ENCODE assay signal across 27 cellular contexts in the genomic region with DNA sequence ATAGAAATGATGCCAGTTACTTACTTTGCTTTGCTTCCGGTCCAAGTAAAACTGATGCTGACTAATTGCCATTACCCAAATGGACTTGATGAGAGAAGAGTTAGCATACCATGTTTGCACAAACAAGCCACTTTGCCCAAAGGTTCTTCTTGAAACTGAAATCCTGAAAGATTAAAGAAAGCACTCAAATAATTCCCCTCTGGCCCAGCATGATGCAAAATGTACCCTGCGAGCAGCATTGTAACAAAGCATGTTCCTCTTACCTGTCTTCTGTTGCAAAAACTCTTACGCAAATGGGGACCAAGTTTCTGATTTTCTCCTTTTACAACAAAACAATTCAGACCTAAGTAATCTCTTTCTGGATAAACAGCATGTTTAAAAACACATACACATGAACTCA.
DNase-seq lines count a peak whose midpoint lies in the region; ATAC-seq lines count a peak whose summit lies in the region.
"Had no signal": no experiment of that assay in that cellular context is flagged by ENCODE, and none has a peak within 500 bp of the region (broad histone marks: within the 10 kb centered on the region; RNA-seq: fewer than 3 reads in every experiment).

No MANE protein-coding gene starts in this region.

- peak overlapping the region; percentile 94 for H3K4me3 Mint-ChIP-seq in activated T-cell treated with anti-CD3 and anti-CD28 coated beads, Interleukin-2, amount 50 U/mL, for 4 hours
- H3K4me3 Mint-ChIP-seq in T-helper 17 cell, result peak overlapping the region; percentile 43
- H3K4me3 Mint-ChIP-seq in central memory CD8-positive, alpha-beta T cell, result no peak overlapping the region
- H3K4me3 Mint-ChIP-seq in stimulated activated effector memory CD8-positive, alpha-beta T cell treated with anti-CD3 and anti-CD28 coated beads, Interleukin-12 subunit alpha, Interleukin-12 subunit beta, amount 100 ng/mL, for 72 hours, result peak overlapping the region; percentile 87
- no peak overlapping the region for H3K4me3 Mint-ChIP-seq in stimulated activated memory B cell treated with anti-CD40 and anti-IgM and Interleukin-4, amounts not matched to agents 10 μg/mL and 1 μg/mL and 100 μg/mL, for 72 hours
- H3K4me3 Mint-ChIP-seq: B cell, endodermal cell, WTC11 had no signal

- H3K27ac Mint-ChIP-seq in T-helper 17 cell, result peak overlapping the region; percentile 98
- peak overlapping the region; percentile 92 for H3K27ac Mint-ChIP-seq in central memory CD8-positive, alpha-beta T cell (ENCODE audit: low read depth)
- peak overlapping the region; percentile 96 for H3K27ac Mint-ChIP-seq in stimulated activated effector memory CD8-positive, alpha-beta T cell treated with anti-CD3 and anti-CD28 coated beads, Interleukin-12 subunit alpha, Interleukin-12 subunit beta, amount 100 ng/mL, for 72 hours
- H3K27ac Mint-ChIP-seq in stimulated activated memory B cell treated with anti-CD40 and anti-IgM and Interleukin-4, amounts not matched to agents 10 μg/mL and 1 μg/mL and 100 μg/mL, for 72 hours, result no peak overlapping the region
- H3K27ac Mint-ChIP-seq: B cell, endodermal cell, WTC11 had no signal

- H3K27me3 Mint-ChIP-seq in activated T-cell treated with anti-CD3 and anti-CD28 coated beads, Interleukin-2, amount 50 U/mL, for 4 hours (ENCODE audit: low read depth), result no peaks in the 10 kb centered on the region
- no peaks in the 10 kb centered on the region for H3K27me3 Mint-ChIP-seq in T-helper 17 cell
- H3K27me3 Mint-ChIP-seq in central memory CD8-positive, alpha-beta T cell, result no peaks in the 10 kb centered on the region
- H3K27me3 Mint-ChIP-seq in stimulated activated memory B cell treated with anti-CD40 and anti-IgM and Interleukin-4, amounts not matched to agents 10 μg/mL and 1 μg/mL and 100 μg/mL, for 72 hours, result peaks cover 13% of the 10 kb centered on the region
- H3K27me3 Mint-ChIP-seq: naive thymus-derived CD4-positive, alpha-beta T cell had no signal

- DNase-seq in activated T-cell treated with anti-CD3 and anti-CD28 coated beads, Interleukin-2, amount 50 U/mL, for 4 hours, result no peak
- no peak for DNase-seq in activated T-cell treated with anti-CD3 and anti-CD28 coated beads, Interleukin-2, amount 50 U/mL, for 1 hour
- DNase-seq in T-helper 17 cell (no peak), retina (no peak), NCI-H187 treated with DMSO at 0.1 percent for 48 hours (lab: John Stamatoyannopoulos, UW) (no peak)
- DNase-seq in central memory CD8-positive, alpha-beta T cell (ENCODE audit: low spot score in 2 of 2), result no peak
- no peak for DNase-seq in stimulated activated effector memory CD8-positive, alpha-beta T cell treated with anti-CD3 and anti-CD28 coated beads, Interleukin-12 subunit alpha, Interleukin-12 subunit beta, amount 100 ng/mL, for 72 hours (ENCODE audit: low spot score in 2 of 2)
- DNase-seq: activated CD4-positive, alpha-beta T cell treated with anti-CD3 and anti-CD28 coated beads, Interleukin-2, amount 50 U/mL, for 48 hours; brain microvascular endothelial cell; colonic mucosa; COR-L47; DND-41; endodermal cell; gastrocnemius medialis; left ventricle myocardium inferior; naive thymus-derived CD4-positive, alpha-beta T cell; NCI-H1092 treated with DMSO at 0.1 percent for 48 hours; NCI-H2029; NCI-H345; NCI-H774; pancreas; T1000; upper lobe of left lung had no signal

- ATAC-seq in activated T-cell treated with anti-CD3 and anti-CD28 coated beads, Interleukin-2, amount 50 U/mL, for 4 hours, result no peak
- no peak for ATAC-seq in T-helper 17 cell
- no peak for ATAC-seq in central memory CD8-positive, alpha-beta T cell (replicated peaks; ENCODE audit: extremely low read depth, poor library complexity, severe bottlenecking)
- ATAC-seq in stimulated activated effector memory CD8-positive, alpha-beta T cell treated with anti-CD3 and anti-CD28 coated beads, Interleukin-12 subunit alpha, Interleukin-12 subunit beta, amount 100 ng/mL, for 72 hours, result no peak
- ATAC-seq in stimulated activated memory B cell treated with anti-CD40 and anti-IgM and Interleukin-4, amounts not matched to agents 10 μg/mL and 1 μg/mL and 100 μg/mL, for 72 hours, result no peak
- ATAC-seq: gastrocnemius medialis; naive thymus-derived CD4-positive, alpha-beta T cell; pancreas; sciatic nerve; WTC11 had no signal

- no peaks in the 10 kb centered on the region for H3K9me3 ChIP-seq in T-helper 17 cell (ENCODE audit: control insufficient read depth, low read length, poor library complexity, severe bottlenecking)
- H3K9me3 ChIP-seq: colonic mucosa, gastrocnemius medialis, left ventricle myocardium inferior, pancreas, upper lobe of left lung had no signal

- H3K36me3 Mint-ChIP-seq in activated T-cell treated with anti-CD3 and anti-CD28 coated beads, Interleukin-2, amount 50 U/mL, for 4 hours (ENCODE audit: insufficient read depth), result peaks cover 33% of the 10 kb centered on the region
- H3K36me3 Mint-ChIP-seq in T-helper 17 cell (ENCODE audit: low read depth), result peaks cover 5% of the 10 kb centered on the region
- peaks cover 6% of the 10 kb centered on the region for H3K36me3 Mint-ChIP-seq in central memory CD8-positive, alpha-beta T cell (ENCODE audit: insufficient read depth)
- H3K36me3 Mint-ChIP-seq in stimulated activated effector memory CD8-positive, alpha-beta T cell treated with anti-CD3 and anti-CD28 coated beads, Interleukin-12 subunit alpha, Interleukin-12 subunit beta, amount 100 ng/mL, for 72 hours, result peaks cover 77% of the 10 kb centered on the region
- H3K36me3 Mint-ChIP-seq in stimulated activated memory B cell treated with anti-CD40 and anti-IgM and Interleukin-4, amounts not matched to agents 10 μg/mL and 1 μg/mL and 100 μg/mL, for 72 hours, result no peaks in the 10 kb centered on the region

- peaks cover 50% of the 10 kb centered on the region for H3K4me1 Mint-ChIP-seq in activated T-cell treated with anti-CD3 and anti-CD28 coated beads, Interleukin-2, amount 50 U/mL, for 4 hours (ENCODE audit: low read depth)
- H3K4me1 Mint-ChIP-seq in T-helper 17 cell, result peaks cover 13% of the 10 kb centered on the region
- peaks cover 43% of the 10 kb centered on the region for H3K4me1 Mint-ChIP-seq in central memory CD8-positive, alpha-beta T cell
- H3K4me1 Mint-ChIP-seq in stimulated activated effector memory CD8-positive, alpha-beta T cell treated with anti-CD3 and anti-CD28 coated beads, Interleukin-12 subunit alpha, Interleukin-12 subunit beta, amount 100 ng/mL, for 72 hours, result peaks cover 39% of the 10 kb centered on the region
- peaks cover 6% of the 10 kb centered on the region for H3K4me1 Mint-ChIP-seq in stimulated activated memory B cell treated with anti-CD40 and anti-IgM and Interleukin-4, amounts not matched to agents 10 μg/mL and 1 μg/mL and 100 μg/mL, for 72 hours

- no peaks in the 10 kb centered on the region for H3K9me3 Mint-ChIP-seq in activated T-cell treated with anti-CD3 and anti-CD28 coated beads, Interleukin-2, amount 50 U/mL, for 4 hours
- no peaks in the 10 kb centered on the region for H3K9me3 Mint-ChIP-seq in central memory CD8-positive, alpha-beta T cell
- no peaks in the 10 kb centered on the region for H3K9me3 Mint-ChIP-seq in stimulated activated effector memory CD8-positive, alpha-beta T cell treated with anti-CD3 and anti-CD28 coated beads, Interleukin-12 subunit alpha, Interleukin-12 subunit beta, amount 100 ng/mL, for 72 hours
- H3K9me3 Mint-ChIP-seq in stimulated activated memory B cell treated with anti-CD40 and anti-IgM and Interleukin-4, amounts not matched to agents 10 μg/mL and 1 μg/mL and 100 μg/mL, for 72 hours, result no peaks in the 10 kb centered on the region
- H3K9me3 Mint-ChIP-seq: endodermal cell; naive thymus-derived CD4-positive, alpha-beta T cell; WTC11 had no signal

Comparison
In these comparisons a context has a peak if more than half of its experiments do, and no peak if none do; other contexts are left out.
1. H3K4me3 Mint-ChIP-seq: peak in activated T-cell treated with anti-CD3 and anti-CD28 coated beads, Interleukin-2, amount 50 U/mL, for 4 hours (single experiment), T-helper 17 cell (single experiment) and stimulated activated effector memory CD8-positive, alpha-beta T cell treated with anti-CD3 and anti-CD28 coated beads, Interleukin-12 subunit alpha, Interleukin-12 subunit beta, amount 100 ng/mL, for 72 hours (single experiment); none in central memory CD8-positive, alpha-beta T cell (single experiment) and stimulated activated memory B cell treated with anti-CD40 and anti-IgM and Interleukin-4, amounts not matched to agents 10 μg/mL and 1 μg/mL and 100 μg/mL, for 72 hours (single experiment).